Comparison of ENCODE assay signal across 8 cellular contexts in the genomic region with DNA sequence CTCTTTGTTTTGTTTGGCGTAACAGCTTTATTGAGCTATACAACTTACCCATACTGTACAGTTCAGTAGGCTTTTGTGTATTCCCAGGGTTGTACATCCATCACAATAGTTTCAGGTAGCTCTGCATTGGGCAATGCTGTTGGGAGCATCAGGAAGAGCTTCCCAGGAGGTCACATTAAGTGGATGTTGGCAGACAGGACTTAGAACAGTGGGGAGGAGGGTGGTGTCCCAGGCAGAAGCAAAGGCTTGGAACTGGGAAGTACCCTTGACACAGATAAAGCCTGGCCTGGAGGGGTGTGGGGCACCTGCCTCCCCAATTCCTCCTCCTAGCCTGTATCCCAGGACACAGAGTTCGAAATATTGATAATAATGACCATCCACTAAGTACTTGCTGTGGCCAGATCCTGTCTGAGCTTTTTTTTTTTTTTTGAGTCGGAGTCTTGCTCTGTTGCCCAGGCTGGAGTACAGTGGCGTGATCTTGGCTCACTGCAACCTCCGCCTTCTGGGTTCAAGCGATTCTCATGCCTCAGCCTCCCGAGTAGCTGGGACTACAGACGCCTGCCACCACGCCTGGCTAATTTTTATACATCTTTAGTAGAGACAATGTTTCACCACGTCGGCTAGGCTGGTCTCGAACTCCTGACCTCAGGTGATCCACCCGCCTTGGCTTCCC. TPM values are rescaled to one million over a fixed set of nuclear protein-coding genes. Genes with fewer than 3 reads are reported as not detected.
A peak's percentile ranks its signal among the peaks of the same experiment; 100 is the strongest.
DNase-seq lines count a peak whose midpoint lies in the region; ATAC-seq and TF ChIP-seq lines count a peak whose summit lies in the region.
"Not testable (repeated sequence)": the region's sequence is repeated elsewhere in the genome, so short reads cannot be mapped to it uniquely, and the experiment has no call there.
"Had no signal": no experiment of that assay in that cellular context is flagged by ENCODE, and none has a peak within 500 bp of the region (broad histone marks: within the 10 kb centered on the region; RNA-seq: fewer than 3 reads in every experiment).

No MANE protein-coding gene starts in this region.

- peak overlapping the region; percentile 81 for H3K4me3 Mint-ChIP-seq in activated T-helper 2 cell treated with anti-CD3 and anti-CD28 coated beads, Interferon-gamma antibody, Interleukin-2, Interleukin-4, amounts not matched to agents 10 μg/mL and 5 μg/mL and 100 μg/mL, durations not matched to agents 14 hours and 24 hours and 36 hours (ENCODE audit: low read depth)
- peak overlapping the region; percentile 71 to 90 (median 81) for H3K4me3 Mint-ChIP-seq in naive thymus-derived CD8-positive, alpha-beta T cell

- POLR2A ChIA-PET in AG04450 (lab: Yijun Ruan, JAX), result interaction anchor here (1.1 to 1.3 kb wide), 2 partner anchors 14 to 33 kb away, joined by 3 to 7 read pairs; no protein-coding TSS in a partner anchor
- POLR2A ChIA-PET in PC-3 (lab: Charles Lee; ENCODE audit: unreplicated experiment), result interaction anchor here (0.5 kb wide), 1 partner anchor 56 kb away, joined by 3 read pairs; no protein-coding TSS in a partner anchor
- POLR2A ChIA-PET in naive thymus-derived CD8-positive, alpha-beta T cell (lab: Charles Lee), result interaction anchor here (0.5 to 3.2 kb wide), 6 partner anchors 19 to 529 kb away, joined by 3 to 14 read pairs (median 6); partner anchors contain the start of genes CIZ1 and PTGES2

- not testable (repeated sequence) for H3K27ac ChIP-seq in AG04450 (ENCODE audit: low read depth, low read length); HUES64 (ENCODE audit: low read depth, low read length); PC-3 (ENCODE audit: low read length)

- peaks cover 17% of the 10 kb centered on the region for H3K4me1 Mint-ChIP-seq in activated T-helper 2 cell treated with anti-CD3 and anti-CD28 coated beads, Interferon-gamma antibody, Interleukin-2, Interleukin-4, amounts not matched to agents 10 μg/mL and 5 μg/mL and 100 μg/mL, durations not matched to agents 14 hours and 24 hours and 36 hours (ENCODE audit: low read depth)
- H3K4me1 Mint-ChIP-seq in naive thymus-derived CD8-positive, alpha-beta T cell, result peaks cover 10 to 24% (median 22%) of the 10 kb centered on the region in 4 donors

- not testable (repeated sequence) for H3F3A ChIP-seq in PC-3 (ENCODE audit: low read length, unreplicated experiment)

- H3K79me2 ChIP-seq in PC-3 (ENCODE audit: low read length), result peaks cover 22% of the 10 kb centered on the region

- not testable (repeated sequence) for H3K27me3 ChIP-seq in AG04450 (ENCODE audit: control insufficient read depth, insufficient read depth, low read length); HUES64 (ENCODE audit: insufficient read depth, low read length); PC-3 (ENCODE audit: low read length)

- not testable (repeated sequence) for BruUV-seq in PC-3 (replicated peaks; lab: Mats Ljungman, UMichigan)

- H3K36me3 ChIP-seq in HUES64 (ENCODE audit: insufficient read depth, low read length), result peaks cover 41% of the 10 kb centered on the region
- not testable (repeated sequence) for H3K36me3 ChIP-seq in PC-3 (ENCODE audit: low read depth, low read length)

- peak overlapping the region; percentile 79 for H3K27ac Mint-ChIP-seq in activated T-helper 2 cell treated with anti-CD3 and anti-CD28 coated beads, Interferon-gamma antibody, Interleukin-2, Interleukin-4, amounts not matched to agents 10 μg/mL and 5 μg/mL and 100 μg/mL, durations not matched to agents 14 hours and 24 hours and 36 hours
- peak overlapping the region in 7 of 10 donors; percentile 24 to 96 (median 69) for H3K27ac Mint-ChIP-seq in naive thymus-derived CD8-positive, alpha-beta T cell

- not testable (repeated sequence) for H3K9me3 Mint-ChIP-seq in activated T-helper 2 cell treated with anti-CD3 and anti-CD28 coated beads, Interferon-gamma antibody, Interleukin-2, Interleukin-4, amounts not matched to agents 10 μg/mL and 5 μg/mL and 100 μg/mL, durations not matched to agents 14 hours and 24 hours and 36 hours; naive thymus-derived CD8-positive, alpha-beta T cell

- not testable (repeated sequence) for H4K20me1 ChIP-seq in PC-3 (ENCODE audit: low read length)

- not testable (repeated sequence) for H2AFZ ChIP-seq in PC-3 (ENCODE audit: low read length)

- H3K4me3 ChIP-seq in AG04450 (ENCODE audit: low read depth, low read length) (peak overlapping the region; percentile 89), HUES64 (ENCODE audit: low read length) (peak overlapping the region; percentile 70), PC-3 (ENCODE audit: low read length) (peak overlapping the region; percentile 77), epithelial cell of esophagus (ENCODE audit: low read length) (peak overlapping the region; percentile 85)

- H3K4me1 ChIP-seq in HUES64 (ENCODE audit: insufficient read depth, low read length), result not testable (repeated sequence)
- peaks cover 19% of the 10 kb centered on the region for H3K4me1 ChIP-seq in PC-3 (ENCODE audit: insufficient read depth, low read length)

- not testable (repeated sequence) for DNase-seq in AG04450 (ENCODE audit: low read depth, low spot score); PC-3; activated T-helper 2 cell treated with anti-CD3 and anti-CD28 coated beads, Interferon-gamma antibody, Interleukin-2, Interleukin-4, amounts not matched to agents 10 μg/mL and 5 μg/mL and 100 μg/mL, durations not matched to agents 14 hours and 24 hours and 36 hours (ENCODE audit: low spot score); epithelial cell of esophagus (ENCODE audit: low read depth); naive thymus-derived CD8-positive, alpha-beta T cell

- peaks cover 33% of the 10 kb centered on the region for H3K36me3 Mint-ChIP-seq in activated T-helper 2 cell treated with anti-CD3 and anti-CD28 coated beads, Interferon-gamma antibody, Interleukin-2, Interleukin-4, amounts not matched to agents 10 μg/mL and 5 μg/mL and 100 μg/mL, durations not matched to agents 14 hours and 24 hours and 36 hours (ENCODE audit: low read depth)
- peaks cover 0 to 19% (median 4%) of the 10 kb centered on the region in 3 donors for H3K36me3 Mint-ChIP-seq in naive thymus-derived CD8-positive, alpha-beta T cell

- WGBS in HUES64, result 94% methylated on average over 12 of the region's 13 CpGs

- intact Hi-C loops in PC-3 (cut with micrococcal nuclease), result loop anchor here (5.0 kb wide), 1 partner anchor 34 kb away; the partner anchor contains the start of gene PTGES2
- intact Hi-C loops in activated T-helper 2 cell treated with anti-CD3 and anti-CD28 coated beads, Interferon-gamma antibody, Interleukin-2, Interleukin-4, amounts not matched to agents 10 μg/mL and 5 μg/mL and 100 μg/mL, durations not matched to agents 14 hours and 24 hours and 36 hours (cut with micrococcal nuclease), result loop anchor here (2.0 to 10.0 kb wide), 3 partner anchors 33 to 393 kb away; partner anchors contain the start of gene SPTAN1

- H3K4me2 ChIP-seq in PC-3 (ENCODE audit: low read length), result peak overlapping the region; percentile 85

- TF ChIP-seq CTCF in AG04450 (IDR thresholded peaks at IDR 0.05; ENCODE audit: low read depth, low read length); PC-3 (conservative IDR thresholded peaks at IDR 0.05; ENCODE audit: low read depth, low read length); epithelial cell of esophagus (IDR thresholded peaks at IDR 0.05; ENCODE audit: insufficient read depth, low read depth, low read length, missing control alignments): not testable (repeated sequence)

- CTCF ChIA-PET in AG04450 (lab: Charles Lee), result interaction anchor here (1.6 kb wide), 1 partner anchor 43 kb away, joined by 4 read pairs; no protein-coding TSS in a partner anchor
- CTCF ChIA-PET in PC-3 (lab: Charles Lee), result not testable (repeated sequence)

- 0 out of 2 replicates have a peak, but pooled peaks have one; percentile 2 for ATAC-seq in PC-3
- ATAC-seq in naive thymus-derived CD8-positive, alpha-beta T cell, result not testable (repeated sequence)

- peak overlapping the region; percentile 85; the same call in 1 of the 2 replicates for H3K9ac ChIP-seq in HUES64 (ENCODE audit: low read depth, low read length)
- not testable (repeated sequence) for H3K9ac ChIP-seq in PC-3 (ENCODE audit: low read length)

- H3K27me3 Mint-ChIP-seq in activated T-helper 2 cell treated with anti-CD3 and anti-CD28 coated beads, Interferon-gamma antibody, Interleukin-2, Interleukin-4, amounts not matched to agents 10 μg/mL and 5 μg/mL and 100 μg/mL, durations not matched to agents 14 hours and 24 hours and 36 hours (ENCODE audit: low read depth); naive thymus-derived CD8-positive, alpha-beta T cell: not testable (repeated sequence)

- H3K9me2 ChIP-seq in PC-3 (replicated peaks; ENCODE audit: low read length), result not testable (repeated sequence)

- H3K9me3 ChIP-seq in AG04450 (ENCODE audit: control insufficient read depth, insufficient read depth, low read length); HUES64 (ENCODE audit: insufficient read depth, low read depth, low read length); PC-3 (ENCODE audit: low read length): not testable (repeated sequence)

RNA-seq across cellular contexts. Expression of gene BBLN, which starts 1.3 kb away (rescaled TPM):
- 48.1 and 64.2 TPM in 2 replicates for polyA plus RNA-seq in AG04450 (2011; rRNA removed)
- polyA minus RNA-seq in AG04450 (2011; rRNA and poly(A)+ RNA removed), result 15.2 and 16.8 TPM in 2 replicates
- 74.1 TPM for polyA plus RNA-seq in HUES64 (2013, experiment 1 of 2)
- polyA plus RNA-seq in HUES64 (2013, experiment 2 of 2), result 91.3 TPM
- total RNA-seq in PC-3 (2014; rRNA removed), result 158 and 171 TPM in 2 replicates
- total RNA-seq in activated T-helper 2 cell treated with anti-CD3 and anti-CD28 coated beads, Interferon-gamma antibody, Interleukin-2, Interleukin-4, amounts not matched to agents 10 μg/mL and 5 μg/mL and 100 μg/mL, durations not matched to agents 14 hours and 24 hours and 36 hours, result 93.8 and 103 TPM in 2 replicates
- 10 to 100 TPM; 47.7 to 48.2 TPM for total RNA-seq in naive thymus-derived CD8-positive, alpha-beta T cell
- 100 to 1,000 TPM; 116 to 122 (median 121) TPM for polyA plus RNA-seq in naive thymus-derived CD8-positive, alpha-beta T cell

RNA-seq across cellular contexts. Expression of gene LCN2, which starts 12.1 kb away (rescaled TPM):
- polyA plus RNA-seq in AG04450 (2011; rRNA removed), result not detected in 2 replicates
- not detected in 2 replicates for polyA minus RNA-seq in AG04450 (2011; rRNA and poly(A)+ RNA removed)
- polyA plus RNA-seq in HUES64 (2013, experiment 1 of 2), result not detected
- not detected for polyA plus RNA-seq in HUES64 (2013, experiment 2 of 2)
- 153 and 154 TPM in 2 replicates for total RNA-seq in PC-3 (2014; rRNA removed)
- not detected in 2 replicates for total RNA-seq in activated T-helper 2 cell treated with anti-CD3 and anti-CD28 coated beads, Interferon-gamma antibody, Interleukin-2, Interleukin-4, amounts not matched to agents 10 μg/mL and 5 μg/mL and 100 μg/mL, durations not matched to agents 14 hours and 24 hours and 36 hours
- not detected for total RNA-seq in naive thymus-derived CD8-positive, alpha-beta T cell
- not detected for polyA plus RNA-seq in naive thymus-derived CD8-positive, alpha-beta T cell
- total RNA-seq: NCI-H460, SK-MEL-5 had no signal

RNA-seq across cellular contexts. Expression of gene CIZ1, which starts 30.0 kb away (rescaled TPM):
- polyA plus RNA-seq in AG04450 (2011; rRNA removed), result 26.9 and 45.6 TPM in 2 replicates
- 53.4 and 74.6 TPM in 2 replicates for polyA minus RNA-seq in AG04450 (2011; rRNA and poly(A)+ RNA removed)
- 63.2 TPM for polyA plus RNA-seq in HUES64 (2013, experiment 1 of 2)
- 73.5 TPM for polyA plus RNA-seq in HUES64 (2013, experiment 2 of 2)
- 46.1 and 67.7 TPM in 2 replicates for total RNA-seq in PC-3 (2014; rRNA removed)
- total RNA-seq in activated T-helper 2 cell treated with anti-CD3 and anti-CD28 coated beads, Interferon-gamma antibody, Interleukin-2, Interleukin-4, amounts not matched to agents 10 μg/mL and 5 μg/mL and 100 μg/mL, durations not matched to agents 14 hours and 24 hours and 36 hours, result 150 TPM in 2 replicates
- total RNA-seq in naive thymus-derived CD8-positive, alpha-beta T cell, result 100 to 1,000 TPM; 134 to 141 TPM
- 10 to 100 TPM in 2 of 3 donors, 1 to 10 TPM in 1; 7.4 to 39.2 (median 13.2) TPM for polyA plus RNA-seq in naive thymus-derived CD8-positive, alpha-beta T cell

RNA-seq across cellular contexts. Expression of gene PTGES2, which starts 33.8 kb away (rescaled TPM):
- polyA plus RNA-seq in AG04450 (2011; rRNA removed), result 56.3 and 75.2 TPM in 2 replicates
- polyA minus RNA-seq in AG04450 (2011; rRNA and poly(A)+ RNA removed), result 50.5 and 68.7 TPM in 2 replicates
- 51.7 TPM for polyA plus RNA-seq in HUES64 (2013, experiment 1 of 2)
- polyA plus RNA-seq in HUES64 (2013, experiment 2 of 2), result 48.8 TPM
- total RNA-seq in PC-3 (2014; rRNA removed), result 250 and 258 TPM in 2 replicates
- total RNA-seq in activated T-helper 2 cell treated with anti-CD3 and anti-CD28 coated beads, Interferon-gamma antibody, Interleukin-2, Interleukin-4, amounts not matched to agents 10 μg/mL and 5 μg/mL and 100 μg/mL, durations not matched to agents 14 hours and 24 hours and 36 hours, result 67.8 and 77.6 TPM in 2 replicates
- total RNA-seq in naive thymus-derived CD8-positive, alpha-beta T cell, result 10 to 100 TPM; 69.2 to 75.6 TPM
- 10 to 100 TPM; 28.9 to 49.8 (median 33.3) TPM for polyA plus RNA-seq in naive thymus-derived CD8-positive, alpha-beta T cell

RNA-seq across cellular contexts. Expression of gene DNM1, which starts 41.8 kb away (rescaled TPM):
- polyA plus RNA-seq in AG04450 (2011; rRNA removed), result 12.0 and 17.4 TPM in 2 replicates
- polyA minus RNA-seq in AG04450 (2011; rRNA and poly(A)+ RNA removed), result 45.9 and 62.9 TPM in 2 replicates
- 27.4 TPM for polyA plus RNA-seq in HUES64 (2013, experiment 1 of 2)
- 32.6 TPM for polyA plus RNA-seq in HUES64 (2013, experiment 2 of 2)
- total RNA-seq in PC-3 (2014; rRNA removed), result 24.1 and 36.4 TPM in 2 replicates
- 0.90 and 2.4 TPM in 2 replicates for total RNA-seq in activated T-helper 2 cell treated with anti-CD3 and anti-CD28 coated beads, Interferon-gamma antibody, Interleukin-2, Interleukin-4, amounts not matched to agents 10 μg/mL and 5 μg/mL and 100 μg/mL, durations not matched to agents 14 hours and 24 hours and 36 hours
- 1 to 10 TPM; 1.1 to 1.5 TPM for total RNA-seq in naive thymus-derived CD8-positive, alpha-beta T cell
- under 1 TPM in 2 of 3 donors, not detected in 1; 0.08 to 0.28 TPM for polyA plus RNA-seq in naive thymus-derived CD8-positive, alpha-beta T cell

Comparison
In these comparisons a context has a peak if more than half of its experiments do, and no peak if none do; other contexts are left out.
1. RNA of gene LCN2, which starts 12.1 kb away (total RNA-seq): 153 to 154 TPM in PC-3; not detected in activated T-helper 2 cell treated with anti-CD3 and anti-CD28 coated beads, Interferon-gamma antibody, Interleukin-2, Interleukin-4, amounts not matched to agents 10 μg/mL and 5 μg/mL and 100 μg/mL, durations not matched to agents 14 hours and 24 hours and 36 hours and not detected in naive thymus-derived CD8-positive, alpha-beta T cell; every median in the first group is over 100 times any median in the second.
2. Peak in every context shown above with its lines, with median percentiles within 50 percentile points of each other: H3K4me3 ChIP-seq.